In the genomic region with DNA sequence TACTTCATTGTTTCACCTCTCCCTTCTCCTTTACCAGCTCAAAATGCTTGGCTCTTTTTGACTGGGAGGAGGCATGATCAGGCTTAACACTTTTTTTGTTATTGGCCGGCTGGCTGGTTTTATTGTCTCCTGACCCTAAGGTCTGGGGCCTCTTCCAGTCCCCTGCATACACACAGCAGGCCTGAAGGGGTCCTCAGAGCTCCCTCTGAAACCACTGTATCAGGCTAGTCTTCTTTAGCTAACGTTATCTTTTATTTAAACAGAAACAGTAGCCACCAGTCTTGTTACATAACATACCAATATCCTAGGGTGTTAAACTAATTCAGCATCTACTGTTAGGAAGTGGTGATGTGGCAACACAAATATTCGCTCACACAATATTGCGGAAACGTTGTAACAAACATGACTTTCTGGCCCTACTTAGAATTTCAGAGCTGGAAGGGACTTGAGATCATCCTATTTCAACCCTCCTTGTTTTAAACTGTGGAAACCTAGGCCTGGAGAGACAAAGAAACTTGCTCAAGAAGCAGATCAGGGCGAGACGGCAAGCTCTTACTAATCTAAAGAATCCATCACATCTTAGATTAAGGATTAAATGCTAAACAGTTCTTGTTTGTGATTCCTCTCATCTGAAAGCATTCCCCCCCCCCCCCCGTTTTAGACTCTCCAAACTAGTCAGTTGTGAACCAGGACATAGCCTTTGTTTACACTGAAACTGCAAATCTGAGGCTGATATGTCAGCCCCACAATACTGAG, we compare ENCODE assay signal across 8 cellular contexts. TPM values are rescaled to one million over a fixed set of nuclear protein-coding genes. Genes with fewer than 3 reads are reported as not detected.
DNase-seq lines count a peak whose midpoint lies in the region; ATAC-seq and TF ChIP-seq lines count a peak whose summit lies in the region.

No MANE protein-coding gene starts in this region.

- POLR2A ChIA-PET in PC-3 (lab: Charles Lee; ENCODE audit: unreplicated experiment) = no interaction called here
- POLR2A ChIA-PET in naive thymus-derived CD4-positive, alpha-beta T cell (lab: Charles Lee) = interaction anchor here (0.6 to 5.4 kb wide), 15 partner anchors 10 to 115 kb away, joined by 3 to 96 read pairs (median 3); no protein-coding TSS in a partner anchor

- peak overlapping the region; percentile 48 to 94 (median 72) for H3K4me3 Mint-ChIP-seq in naive thymus-derived CD4-positive, alpha-beta T cell
- H3K4me3 Mint-ChIP-seq in type B pancreatic cell = peak overlapping the region; percentile 84

- H3K36me3 ChIP-seq in GM06990 (ENCODE audit: control insufficient read depth, insufficient read depth, low read length) = no peaks in the 10 kb centered on the region
- H3K36me3 ChIP-seq in PC-3 (ENCODE audit: low read depth, low read length) = no peaks in the 10 kb centered on the region
- peaks cover 0 to 8% (median 0%) of the 10 kb centered on the region in 3 experiments for H3K36me3 ChIP-seq in naive thymus-derived CD4-positive, alpha-beta T cell (ENCODE audit: control insufficient read depth in 2 of 3, insufficient read depth in 3 of 3, low read length in 3 of 3)

- H3K9me2 ChIP-seq in PC-3 (replicated peaks; ENCODE audit: low read length) = no peaks in the 10 kb centered on the region

- H3K9me3 Mint-ChIP-seq in naive thymus-derived CD4-positive, alpha-beta T cell = peaks cover 0 to 2% (median 0%) of the 10 kb centered on the region in 11 donors
- H3K9me3 Mint-ChIP-seq in type B pancreatic cell = no peaks in the 10 kb centered on the region

- H2AFZ ChIP-seq in PC-3 (ENCODE audit: low read length) = peak overlapping the region; percentile 77

- H3K36me3 Mint-ChIP-seq in naive thymus-derived CD4-positive, alpha-beta T cell = no peaks in the 10 kb centered on the region
- H3K36me3 Mint-ChIP-seq in type B pancreatic cell = no peaks in the 10 kb centered on the region

- H3K9me3 ChIP-seq in PC-3 (ENCODE audit: low read length) = no peaks in the 10 kb centered on the region
- no peaks in the 10 kb centered on the region for H3K9me3 ChIP-seq in naive thymus-derived CD4-positive, alpha-beta T cell (ENCODE audit: control insufficient read depth in 2 of 3, low read length in 3 of 3)

- no peak overlapping the region for H3K9ac ChIP-seq in PC-3 (ENCODE audit: low read length)

- peak; percentile 92 for TF ChIP-seq CTCF in GM06990 (IDR thresholded peaks at IDR 0.05; ENCODE audit: insufficient read depth, low read length, poor library complexity, severe bottlenecking)
- peak; percentile 96 for TF ChIP-seq CTCF in PC-3 (conservative IDR thresholded peaks at IDR 0.05; ENCODE audit: low read depth, low read length)
- peak; percentile 84 for TF ChIP-seq CTCF in type B pancreatic cell (conservative IDR thresholded peaks at IDR 0.05)

- DNase-seq in GM06990 (ENCODE audit: extremely low read depth, insufficient read length) = peak; percentile 20
- peak in 59 of 76 experiments; percentile 7 to 71 (median 35) for DNase-seq in HUDEP-2 (lab: John Stamatoyannopoulos, UW; ENCODE audit: unreplicated experiment in 76 of 76)
- DNase-seq in PC-3 = peak; percentile 78
- DNase-seq in activated effector memory CD4-positive, alpha-beta T cell treated with anti-CD3 and anti-CD28 coated beads, Interleukin-2, amount 50 U/mL, for 16 hours = peak; percentile 81
- peak; percentile 84 for DNase-seq in fibroblast of peridontal ligament (ENCODE audit: extremely low read depth)
- DNase-seq in naive thymus-derived CD4-positive, alpha-beta T cell = peak in 8 of 9 donors; percentile 41 to 62 (median 50)
- no peak for DNase-seq in type B pancreatic cell (ENCODE audit: extremely low spot score, unreplicated experiment)

- H4K20me1 ChIP-seq in PC-3 (ENCODE audit: low read length) = no peaks in the 10 kb centered on the region

- peaks cover 21% of the 10 kb centered on the region for H3K4me1 ChIP-seq in PC-3 (ENCODE audit: insufficient read depth, low read length)
- H3K4me1 ChIP-seq in naive thymus-derived CD4-positive, alpha-beta T cell (ENCODE audit: control insufficient read depth in 2 of 2, insufficient read depth in 2 of 2, low read length in 2 of 2) = peaks cover 30 to 55% of the 10 kb centered on the region in 2 donors

- intact Hi-C loops in PC-3 (cut with micrococcal nuclease) = loop anchor here (1.0 kb wide), 2 partner anchors 112 to 230 kb away; no protein-coding TSS in a partner anchor
- intact Hi-C loops in naive thymus-derived CD4-positive, alpha-beta T cell (cut with micrococcal nuclease) = loop anchor here (1.0 to 5.0 kb wide), 10 partner anchors 18 to 811 kb away; a partner anchor contains a TSS

- no peak overlapping the region for H3K27ac ChIP-seq in PC-3 (ENCODE audit: low read length)
- peak overlapping the region; percentile 58 for H3K27ac ChIP-seq in naive thymus-derived CD4-positive, alpha-beta T cell (ENCODE audit: low read depth, low read length)

- H3K79me2 ChIP-seq in PC-3 (ENCODE audit: low read length) = no peaks in the 10 kb centered on the region

- H3K4me2 ChIP-seq in PC-3 (ENCODE audit: low read length) = peak overlapping the region; percentile 82

- peak overlapping the region; percentile 82 to 97 (median 94) for H3K27ac Mint-ChIP-seq in naive thymus-derived CD4-positive, alpha-beta T cell
- H3K27ac Mint-ChIP-seq in type B pancreatic cell = peak overlapping the region; percentile 75

- peaks cover 46 to 69% (median 65%) of the 10 kb centered on the region in 7 donors for H3K4me1 Mint-ChIP-seq in naive thymus-derived CD4-positive, alpha-beta T cell
- H3K4me1 Mint-ChIP-seq in type B pancreatic cell (ENCODE audit: unreplicated experiment) = peaks cover 55% of the 10 kb centered on the region

- H3F3A ChIP-seq in PC-3 (ENCODE audit: low read length, unreplicated experiment) = no peaks in the 10 kb centered on the region

- H3K27me3 ChIP-seq in GM06990 (replicated peaks; ENCODE audit: control insufficient read depth, insufficient read depth, low read length) (no peaks in the 10 kb centered on the region), PC-3 (ENCODE audit: low read length) (peaks cover 16% of the 10 kb centered on the region)
- no peaks in the 10 kb centered on the region for H3K27me3 ChIP-seq in naive thymus-derived CD4-positive, alpha-beta T cell (ENCODE audit: control insufficient read depth in 2 of 2, insufficient read depth in 2 of 2, low read length in 2 of 2)

- ATAC-seq in PC-3 = peak; percentile 48
- ATAC-seq in naive thymus-derived CD4-positive, alpha-beta T cell = peak; percentile 64
- no peak for ATAC-seq in GM21447 (IDR thresholded peaks at IDR 0.05; ENCODE audit: unreplicated experiment)

- H3K4me3 ChIP-seq in GM06990 (replicated peaks; ENCODE audit: low read depth, low read length) (no peak overlapping the region), PC-3 (ENCODE audit: low read length) (peak overlapping the region; percentile 82; the same call in 1 of the 2 replicates)
- no peak overlapping the region for H3K4me3 ChIP-seq in naive thymus-derived CD4-positive, alpha-beta T cell (ENCODE audit: low read length)

- BruUV-seq in PC-3 (replicated peaks; lab: Mats Ljungman, UMichigan) = no TSS peak

- H3K27me3 Mint-ChIP-seq in naive thymus-derived CD4-positive, alpha-beta T cell = peaks cover 0 to 8% (median 0%) of the 10 kb centered on the region in 5 donors
- H3K27me3 Mint-ChIP-seq in type B pancreatic cell = peaks cover 12% of the 10 kb centered on the region

- CTCF ChIA-PET in PC-3 (lab: Charles Lee) = interaction anchor here (0.6 to 1.8 kb wide), 10 partner anchors 13 to 229 kb away, joined by 3 to 14 read pairs (median 4); a partner anchor contains a TSS
- CTCF ChIA-PET in naive thymus-derived CD4-positive, alpha-beta T cell (lab: Charles Lee) = interaction anchor here (0.5 to 4.1 kb wide), 26 partner anchors 10 to 671 kb away, joined by 3 to 80 read pairs (median 4); a partner anchor contains a TSS

RNA-seq across cellular contexts. Expression of a gene that starts 1.7 kb away (rescaled TPM):
- total RNA-seq in PC-3 (2014; rRNA removed) (0.47 and 1.1 TPM in 2 replicates), type B pancreatic cell (ENCODE audit: low replicate concordance) (11.0 and 14.7 TPM in 2 replicates)
- total RNA-seq in naive thymus-derived CD4-positive, alpha-beta T cell = 10 to 100 TPM; 10.6 to 52.0 (median 46.8) TPM
- 10 to 100 TPM; 17.7 to 25.1 TPM for polyA plus RNA-seq in naive thymus-derived CD4-positive, alpha-beta T cell
